ENCODE assay signal across 17 cellular contexts in genomic region chr7:47568056-47568455, GRCh38. TPM values are rescaled to one million over a fixed set of nuclear protein-coding genes. Genes with fewer than 3 reads are reported as not detected.
DNase-seq lines count a peak whose midpoint lies in the region; ATAC-seq and TF ChIP-seq lines count a peak whose summit lies in the region.
"Had no signal": no experiment of that assay in that cellular context is flagged by ENCODE, and none has a peak within 500 bp of the region (broad histone marks: within the 10 kb centered on the region; RNA-seq: fewer than 3 reads in every experiment).

No MANE protein-coding gene starts in this region.

- no peak for TF ChIP-seq POLR2A in body of pancreas (IDR thresholded peaks at IDR 0.05)

- 90 to 96% methylated on average over 7 of the region's 7 CpGs for WGBS in body of pancreas, 2 donors

- H3K36me3 Mint-ChIP-seq in IgD-negative memory B cell (peaks cover 8% of the 10 kb centered on the region), nephron (ENCODE audit: low read depth) (peaks cover 21% of the 10 kb centered on the region), type B pancreatic cell (peaks cover 31% of the 10 kb centered on the region)

- intact Hi-C loops in body of pancreas (cut with DNase I): no loop called here

- H3K27me3 Mint-ChIP-seq in IgD-negative memory B cell: peaks cover 1% of the 10 kb centered on the region
- H3K27me3 Mint-ChIP-seq in nephron (ENCODE audit: low read depth): no peaks in the 10 kb centered on the region
- H3K27me3 Mint-ChIP-seq in type B pancreatic cell: no peaks in the 10 kb centered on the region

- H3K9me3 ChIP-seq in body of pancreas: no peaks in the 10 kb centered on the region

- DNase-seq in body of pancreas: no peak
- DNase-seq in type B pancreatic cell (ENCODE audit: extremely low spot score, unreplicated experiment): no peak
- DNase-seq in NCI-H2227 treated with DMSO at 0.1 percent for 48 hours (lab: John Stamatoyannopoulos, UW): no peak
- DNase-seq in stimulated activated naive CD8-positive, alpha-beta T cell treated with anti-CD3 and anti-CD28 coated beads, Interleukin-15, Interleukin-2, amounts not matched to agents 100 U/mL and 50 U/mL, for 24 hours: no peak
- no peak for DNase-seq in NCI-H1092 treated with DMSO at 0.1 percent for 48 hours (lab: John Stamatoyannopoulos, UW)
- DNase-seq: COR-L47, DMS53, H9, NCI-H146, NCI-H2081 treated with DMSO at 0.1 percent for 48 hours, NCI-H524 treated with DMSO at 0.1 percent for 48 hours, PC-3 had no signal

- H3K4me1 Mint-ChIP-seq in IgD-negative memory B cell (peaks cover 26 to 42% (median 35%) of the 10 kb centered on the region in 3 donors), nephron (peaks cover 59% of the 10 kb centered on the region), type B pancreatic cell (ENCODE audit: unreplicated experiment) (peaks cover 49% of the 10 kb centered on the region)

- H3K4me3 Mint-ChIP-seq in IgD-negative memory B cell (peak overlapping the region in 1 of 4 donors; percentile 54), nephron (no peak overlapping the region), type B pancreatic cell (no peak overlapping the region)
- H3K4me3 Mint-ChIP-seq: H9 had no signal

- no peaks in the 10 kb centered on the region for H3K27me3 ChIP-seq in body of pancreas

- H3K4me3 ChIP-seq in body of pancreas: no peak overlapping the region
- H3K4me3 ChIP-seq: GM12878 had no signal

- no peaks in the 10 kb centered on the region for H3K36me3 ChIP-seq in body of pancreas (replicated peaks in 1 of 2; ENCODE audit: insufficient read depth in 1 of 2, low read depth in 2 of 2)

- ATAC-seq in body of pancreas (no peak), HG03378 (IDR thresholded peaks at IDR 0.05; ENCODE audit: unreplicated experiment) (no peak)
- no peak for ATAC-seq in stimulated activated naive CD8-positive, alpha-beta T cell treated with anti-CD3 and anti-CD28 coated beads, Interleukin-15, Interleukin-2, amounts not matched to agents 100 U/mL and 50 U/mL, for 24 hours
- ATAC-seq: GM12878, PC-3 had no signal

- H3K4me1 ChIP-seq in body of pancreas: peaks cover 79% of the 10 kb centered on the region

- peak overlapping the region; percentile 5 to 95 (median 72) for H3K27ac ChIP-seq in body of pancreas
- H3K27ac ChIP-seq: C4-2B had no signal

- H3K27ac Mint-ChIP-seq in IgD-negative memory B cell (peak overlapping the region in 2 of 3 donors; percentile 57 to 70), nephron (peak overlapping the region; percentile 51 to 100 (median 97)), type B pancreatic cell (peak overlapping the region; percentile 61)

- H3K9me3 Mint-ChIP-seq in IgD-negative memory B cell (no peaks in the 10 kb centered on the region), nephron (no peaks in the 10 kb centered on the region), type B pancreatic cell (no peaks in the 10 kb centered on the region)
- H3K9me3 Mint-ChIP-seq: H9 had no signal

- TF ChIP-seq CTCF in body of pancreas (IDR thresholded peaks at IDR 0.05): no peak
- no peak for TF ChIP-seq CTCF in nephron (IDR thresholded peaks at IDR 0.05; ENCODE audit: unreplicated experiment in 3 of 3)
- no peak for TF ChIP-seq CTCF in type B pancreatic cell (conservative IDR thresholded peaks at IDR 0.05)

RNA-seq across cellular contexts. Expression of gene TNS3, which starts 13.9 kb away (rescaled TPM):
- 12.5 TPM for polyA plus RNA-seq in IgD-negative memory B cell
- total RNA-seq in body of pancreas: 100 to 1,000 TPM; 100 to 265 TPM
- total RNA-seq in type B pancreatic cell (ENCODE audit: low replicate concordance): 48.8 and 138 TPM in 2 replicates
